In genomic region chr6:10415593-10416480, GRCh38 we compare ENCODE assay signal across 11 cellular contexts. TPM values are rescaled to one million over a fixed set of nuclear protein-coding genes. Genes with fewer than 3 reads are reported as not detected.
A peak's percentile ranks its signal among the peaks of the same experiment; 100 is the strongest.
DNase-seq lines count a peak whose midpoint lies in the region; ATAC-seq and TF ChIP-seq lines count a peak whose summit lies in the region.
"Had no signal": no experiment of that assay in that cellular context is flagged by ENCODE, and none has a peak within 500 bp of the region (broad histone marks: within the 10 kb centered on the region; RNA-seq: fewer than 3 reads in every experiment).

No MANE protein-coding gene starts in this region.

- no peak for DNase-seq in activated T-cell treated with anti-CD3 and anti-CD28 coated beads, Interleukin-2, amount 50 U/mL, for 72 hours
- no peak for DNase-seq in activated T-cell treated with anti-CD3 and anti-CD28 coated beads, Interleukin-2, amount 50 U/mL, for 1 hour
- DNase-seq in activated B cell treated with CpG ODN at 0.5 μM for 24 hours (no peak), HPDE6-E6E7 (ENCODE audit: extremely low spot score) (no peak)
- no peak for DNase-seq in stimulated activated naive B cell treated with anti-CD40 and anti-IgM and Interleukin-4, amounts not matched to agents 10 μg/mL and 1 μg/mL and 100 μg/mL, for 72 hours
- DNase-seq: C1 segment of cervical spinal cord, NCI-H1092 treated with DMSO at 0.1 percent for 48 hours, right lobe of liver had no signal

- TF ChIP-seq CTCF in activated B cell treated with CpG ODN at 0.5 μM for 24 hours (IDR thresholded peaks at IDR 0.05) = no peak

- peaks cover 99% of the 10 kb centered on the region for H3K27me3 ChIP-seq in iPS-18a (ENCODE audit: control insufficient read depth, insufficient read depth, low read length)

- ATAC-seq in activated T-cell treated with anti-CD3 and anti-CD28 coated beads, Interleukin-2, amount 50 U/mL, for 72 hours (replicated peaks in 1 of 2) = no peak
- ATAC-seq in activated B cell treated with CpG ODN at 0.5 μM for 24 hours (ENCODE audit: low read depth) (no peak), HG03432 (IDR thresholded peaks at IDR 0.05; ENCODE audit: unreplicated experiment) (no peak), GM19395 (IDR thresholded peaks at IDR 0.05; ENCODE audit: unreplicated experiment) (no peak)
- ATAC-seq in stimulated activated naive B cell treated with anti-CD40 and anti-IgM and Interleukin-4, amounts not matched to agents 10 μg/mL and 1 μg/mL and 100 μg/mL, for 72 hours (replicated peaks) = no peak

- H3K4me3 ChIP-seq in iPS-18a (ENCODE audit: low read length) = peak overlapping the region; percentile 35
- H3K4me3 ChIP-seq: right lobe of liver had no signal

- H3K27me3 Mint-ChIP-seq in activated T-cell treated with anti-CD3 and anti-CD28 coated beads, Interleukin-2, amount 50 U/mL, for 72 hours (ENCODE audit: low read depth) = peaks cover 97% of the 10 kb centered on the region
- peaks cover 63% of the 10 kb centered on the region for H3K27me3 Mint-ChIP-seq in activated B cell treated with CpG ODN at 0.5 μM for 24 hours
- peaks cover 89 to 96% of the 10 kb centered on the region in 2 donors for H3K27me3 Mint-ChIP-seq in stimulated activated naive B cell treated with anti-CD40 and anti-IgM and Interleukin-4, amounts not matched to agents 10 μg/mL and 1 μg/mL and 100 μg/mL, for 72 hours

- peaks cover 41% of the 10 kb centered on the region for H3K4me1 ChIP-seq in iPS-18a (ENCODE audit: control insufficient read depth, low read depth, low read length)

- peaks cover 21 to 24% of the 10 kb centered on the region in 2 donors for H3K36me3 Mint-ChIP-seq in activated T-cell treated with anti-CD3 and anti-CD28 coated beads, Interleukin-2, amount 50 U/mL, for 72 hours (ENCODE audit: insufficient read depth in 2 of 2)
- H3K36me3 Mint-ChIP-seq in activated B cell treated with CpG ODN at 0.5 μM for 24 hours (ENCODE audit: low read depth) = peaks cover 16% of the 10 kb centered on the region
- peaks cover 22 to 35% of the 10 kb centered on the region in 2 donors for H3K36me3 Mint-ChIP-seq in stimulated activated naive B cell treated with anti-CD40 and anti-IgM and Interleukin-4, amounts not matched to agents 10 μg/mL and 1 μg/mL and 100 μg/mL, for 72 hours

- CTCF ChIA-PET in activated B cell treated with CpG ODN at 0.5 μM for 24 hours (lab: Charles Lee) = no interaction called here

- intact Hi-C loops in activated B cell treated with CpG ODN at 0.5 μM for 24 hours (cut with micrococcal nuclease) = no loop called here

- no peaks in the 10 kb centered on the region for H3K9me3 ChIP-seq in iPS-18a (ENCODE audit: control insufficient read depth, low read depth, low read length)
- H3K9me3 ChIP-seq: right lobe of liver had no signal

- H3K4me1 Mint-ChIP-seq in activated T-cell treated with anti-CD3 and anti-CD28 coated beads, Interleukin-2, amount 50 U/mL, for 72 hours (ENCODE audit: low read depth) = peaks cover 67% of the 10 kb centered on the region
- peaks cover 22% of the 10 kb centered on the region for H3K4me1 Mint-ChIP-seq in activated B cell treated with CpG ODN at 0.5 μM for 24 hours
- H3K4me1 Mint-ChIP-seq in stimulated activated naive B cell treated with anti-CD40 and anti-IgM and Interleukin-4, amounts not matched to agents 10 μg/mL and 1 μg/mL and 100 μg/mL, for 72 hours = peaks cover 34 to 45% of the 10 kb centered on the region in 2 donors

- no peaks in the 10 kb centered on the region for H3K9me3 Mint-ChIP-seq in activated T-cell treated with anti-CD3 and anti-CD28 coated beads, Interleukin-2, amount 50 U/mL, for 72 hours
- H3K9me3 Mint-ChIP-seq in activated B cell treated with CpG ODN at 0.5 μM for 24 hours = peaks cover 13% of the 10 kb centered on the region
- H3K9me3 Mint-ChIP-seq in stimulated activated naive B cell treated with anti-CD40 and anti-IgM and Interleukin-4, amounts not matched to agents 10 μg/mL and 1 μg/mL and 100 μg/mL, for 72 hours = peaks cover 7 to 11% of the 10 kb centered on the region in 2 donors

- H3K9ac ChIP-seq in iPS-18a (ENCODE audit: low read length) = no peak overlapping the region

- H3K27ac Mint-ChIP-seq in activated T-cell treated with anti-CD3 and anti-CD28 coated beads, Interleukin-2, amount 50 U/mL, for 72 hours = peak overlapping the region; percentile 84
- peak overlapping the region; percentile 35 for H3K27ac Mint-ChIP-seq in activated B cell treated with CpG ODN at 0.5 μM for 24 hours
- H3K27ac Mint-ChIP-seq in stimulated activated naive B cell treated with anti-CD40 and anti-IgM and Interleukin-4, amounts not matched to agents 10 μg/mL and 1 μg/mL and 100 μg/mL, for 72 hours = peak overlapping the region; percentile 93

- POLR2A ChIA-PET in activated B cell treated with CpG ODN at 0.5 μM for 24 hours (lab: Charles Lee) = no interaction called here

- H3K27ac ChIP-seq in iPS-18a (ENCODE audit: low read length) = no peak overlapping the region
- H3K27ac ChIP-seq: right lobe of liver had no signal

- H3K36me3 ChIP-seq in iPS-18a (ENCODE audit: control insufficient read depth, low read depth, low read length) = no peaks in the 10 kb centered on the region
- H3K36me3 ChIP-seq: right lobe of liver had no signal

- peak overlapping the region; percentile 5 to 62 for H3K4me3 Mint-ChIP-seq in activated T-cell treated with anti-CD3 and anti-CD28 coated beads, Interleukin-2, amount 50 U/mL, for 72 hours
- H3K4me3 Mint-ChIP-seq in activated B cell treated with CpG ODN at 0.5 μM for 24 hours = peak overlapping the region; percentile 28
- peak overlapping the region; percentile 25 to 58 for H3K4me3 Mint-ChIP-seq in stimulated activated naive B cell treated with anti-CD40 and anti-IgM and Interleukin-4, amounts not matched to agents 10 μg/mL and 1 μg/mL and 100 μg/mL, for 72 hours

RNA-seq across cellular contexts. Expression of gene TFAP2A, which starts 1.0 kb away (rescaled TPM):
- under 1 TPM; 0.35 to 0.36 TPM for total RNA-seq in activated T-cell treated with anti-CD3 and anti-CD28 coated beads, Interleukin-2, amount 50 U/mL, for 72 hours
- total RNA-seq in activated B cell treated with CpG ODN at 0.5 μM for 24 hours = not detected in 2 replicates

Comparison
In these comparisons a context has a peak if more than half of its experiments do, and no peak if none do; other contexts are left out.
1. H3K27ac Mint-ChIP-seq: peak in every context shown above with its lines; median percentile 93 in stimulated activated naive B cell treated with anti-CD40 and anti-IgM and Interleukin-4, amounts not matched to agents 10 μg/mL and 1 μg/mL and 100 μg/mL, for 72 hours; 84 in activated T-cell treated with anti-CD3 and anti-CD28 coated beads, Interleukin-2, amount 50 U/mL, for 72 hours; 35 in activated B cell treated with CpG ODN at 0.5 μM for 24 hours.